1 cellular context compared by ENCODE assay signal in genomic region chr10:113788604-113789083, GRCh38.
A peak's percentile ranks its signal among the peaks of the same experiment; 100 is the strongest.
TF ChIP-seq lines count a peak whose summit lies in the region.

No MANE protein-coding gene starts in this region.

TF ChIP-seq in GM12878, 131 proteins besides CTCF, POLR2A, EP300 and RAD21 (continued from another document and continues in another):
- TF ChIP-seq POLR2AphosphoS2 (IDR thresholded peaks at IDR 0.05; ENCODE audit: low read depth, low read length): no peak
- no peak for TF ChIP-seq HDAC2 (IDR thresholded peaks at IDR 0.05)
- TF ChIP-seq NRF1 (conservative IDR thresholded peaks at IDR 0.05; ENCODE audit: low read depth, low read length): no peak
- TF ChIP-seq, protein P1, sequence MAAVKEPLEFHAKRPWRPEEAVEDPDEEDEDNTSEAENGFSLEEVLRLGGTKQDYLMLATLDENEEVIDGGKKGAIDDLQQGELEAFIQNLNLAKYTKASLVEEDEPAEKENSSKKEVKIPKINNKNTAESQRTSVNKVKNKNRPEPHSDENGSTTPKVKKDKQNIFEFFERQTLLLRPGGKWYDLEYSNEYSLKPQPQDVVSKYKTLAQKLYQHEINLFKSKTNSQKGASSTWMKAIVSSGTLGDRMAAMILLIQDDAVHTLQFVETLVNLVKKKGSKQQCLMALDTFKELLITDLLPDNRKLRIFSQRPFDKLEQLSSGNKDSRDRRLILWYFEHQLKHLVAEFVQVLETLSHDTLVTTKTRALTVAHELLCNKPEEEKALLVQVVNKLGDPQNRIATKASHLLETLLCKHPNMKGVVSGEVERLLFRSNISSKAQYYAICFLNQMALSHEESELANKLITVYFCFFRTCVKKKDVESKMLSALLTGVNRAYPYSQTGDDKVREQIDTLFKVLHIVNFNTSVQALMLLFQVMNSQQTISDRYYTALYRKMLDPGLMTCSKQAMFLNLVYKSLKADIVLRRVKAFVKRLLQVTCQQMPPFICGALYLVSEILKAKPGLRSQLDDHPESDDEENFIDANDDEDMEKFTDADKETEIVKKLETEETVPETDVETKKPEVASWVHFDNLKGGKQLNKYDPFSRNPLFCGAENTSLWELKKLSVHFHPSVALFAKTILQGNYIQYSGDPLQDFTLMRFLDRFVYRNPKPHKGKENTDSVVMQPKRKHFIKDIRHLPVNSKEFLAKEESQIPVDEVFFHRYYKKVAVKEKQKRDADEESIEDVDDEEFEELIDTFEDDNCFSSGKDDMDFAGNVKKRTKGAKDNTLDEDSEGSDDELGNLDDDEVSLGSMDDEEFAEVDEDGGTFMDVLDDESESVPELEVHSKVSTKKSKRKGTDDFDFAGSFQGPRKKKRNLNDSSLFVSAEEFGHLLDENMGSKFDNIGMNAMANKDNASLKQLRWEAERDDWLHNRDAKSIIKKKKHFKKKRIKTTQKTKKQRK (IDR thresholded peaks at IDR 0.05; ENCODE audit: low read depth, low read length): no peak
- TF ChIP-seq, protein P2, sequence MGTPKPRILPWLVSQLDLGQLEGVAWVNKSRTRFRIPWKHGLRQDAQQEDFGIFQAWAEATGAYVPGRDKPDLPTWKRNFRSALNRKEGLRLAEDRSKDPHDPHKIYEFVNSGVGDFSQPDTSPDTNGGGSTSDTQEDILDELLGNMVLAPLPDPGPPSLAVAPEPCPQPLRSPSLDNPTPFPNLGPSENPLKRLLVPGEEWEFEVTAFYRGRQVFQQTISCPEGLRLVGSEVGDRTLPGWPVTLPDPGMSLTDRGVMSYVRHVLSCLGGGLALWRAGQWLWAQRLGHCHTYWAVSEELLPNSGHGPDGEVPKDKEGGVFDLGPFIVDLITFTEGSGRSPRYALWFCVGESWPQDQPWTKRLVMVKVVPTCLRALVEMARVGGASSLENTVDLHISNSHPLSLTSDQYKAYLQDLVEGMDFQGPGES (IDR thresholded peaks at IDR 0.05): no peak
- peak; percentile 99 for TF ChIP-seq IKZF2 (IDR thresholded peaks at IDR 0.05)
- no peak for TF ChIP-seq ZSCAN29 (IDR thresholded peaks at IDR 0.05)
- no peak for TF ChIP-seq SUPT20H (IDR thresholded peaks at IDR 0.05; ENCODE audit: borderline replicate concordance, control insufficient read depth, low read depth, low read length)
- TF ChIP-seq STAT3 (IDR thresholded peaks at IDR 0.05; ENCODE audit: low read depth, low read length): no peak
- TF ChIP-seq ZZZ3 (IDR thresholded peaks at IDR 0.05; ENCODE audit: control insufficient read depth, insufficient read length, low read depth): no peak
- TF ChIP-seq TAF1 (IDR thresholded peaks at IDR 0.05; ENCODE audit: borderline replicate concordance, low read depth, low read length): no peak
- TF ChIP-seq CHD1 (IDR thresholded peaks at IDR 0.05; ENCODE audit: low read depth, low read length): no peak
- peak; percentile 42; the same call in 1 of the 2 replicates for TF ChIP-seq JUND (IDR thresholded peaks at IDR 0.05; ENCODE audit: low read depth, low read length)
- peak; percentile 98 for TF ChIP-seq JUNB (IDR thresholded peaks at IDR 0.05)
- TF ChIP-seq CBX3 (IDR thresholded peaks at IDR 0.05; ENCODE audit: borderline replicate concordance, low read depth): no peak
- no peak for TF ChIP-seq KLF5 (IDR thresholded peaks at IDR 0.05; ENCODE audit: partially characterized antibody)
- TF ChIP-seq WRNIP1 (IDR thresholded peaks at IDR 0.05; ENCODE audit: borderline replicate concordance, low read depth, low read length): no peak
- no peak; the same call in 1 of the 2 replicates for TF ChIP-seq ZNF217 (IDR thresholded peaks at IDR 0.05)
- TF ChIP-seq, protein P3, sequence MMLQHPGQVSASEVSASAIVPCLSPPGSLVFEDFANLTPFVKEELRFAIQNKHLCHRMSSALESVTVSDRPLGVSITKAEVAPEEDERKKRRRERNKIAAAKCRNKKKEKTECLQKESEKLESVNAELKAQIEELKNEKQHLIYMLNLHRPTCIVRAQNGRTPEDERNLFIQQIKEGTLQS (IDR thresholded peaks at IDR 0.05; ENCODE audit: borderline replicate concordance, extremely low read depth, low read depth, low read length): no peak
- TF ChIP-seq NR2C1 (IDR thresholded peaks at IDR 0.05): no peak
- no peak for TF ChIP-seq MYC (IDR thresholded peaks at IDR 0.05; ENCODE audit: insufficient read depth, insufficient read length, insufficient replicate concordance, low read length, severe bottlenecking)
- no peak for TF ChIP-seq RBBP5 (conservative IDR thresholded peaks at IDR 0.05)
- no peak for TF ChIP-seq EGR1 (IDR thresholded peaks at IDR 0.05; ENCODE audit: borderline replicate concordance in 1 of 2, low read depth in 2 of 2, low read length in 2 of 2)
- TF ChIP-seq CEBPB (IDR thresholded peaks at IDR 0.05; ENCODE audit: borderline replicate concordance in 1 of 2, low read depth in 2 of 2, low read length in 2 of 2): no peak
- peak; percentile 61 for TF ChIP-seq MEF2B (IDR thresholded peaks at IDR 0.05; ENCODE audit: partially characterized antibody, poor library complexity, severe bottlenecking)
- TF ChIP-seq SMAD1 (IDR thresholded peaks at IDR 0.05; ENCODE audit: low read depth, partially characterized antibody): no peak
- no peak for TF ChIP-seq SIX5 (IDR thresholded peaks at IDR 0.05; ENCODE audit: low read depth, low read length, severe bottlenecking)
- no peak for TF ChIP-seq SMAD5 (IDR thresholded peaks at IDR 0.05; ENCODE audit: low read depth)
- no peak for TF ChIP-seq STAT1 (conservative IDR thresholded peaks at IDR 0.05)
- TF ChIP-seq ATF7 (IDR thresholded peaks at IDR 0.05; ENCODE audit: low read depth): peak; percentile 33; the same call in 1 of the 2 replicates
- TF ChIP-seq PBX3 (IDR thresholded peaks at IDR 0.05; ENCODE audit: insufficient replicate concordance, low read depth, low read length): no peak
- TF ChIP-seq CREB1 (IDR thresholded peaks at IDR 0.05; ENCODE audit: low read depth): peak; percentile 62; the same call in 1 of the 2 replicates
- no peak for TF ChIP-seq SMARCA5 (IDR thresholded peaks at IDR 0.05)
- TF ChIP-seq GATAD2B (conservative IDR thresholded peaks at IDR 0.05; ENCODE audit: low read depth): peak; percentile 88
- no peak for TF ChIP-seq ZNF384 (IDR thresholded peaks at IDR 0.05; ENCODE audit: borderline replicate concordance, low read depth, low read length)
- no peak for TF ChIP-seq CUX1 (IDR thresholded peaks at IDR 0.05; ENCODE audit: insufficient replicate concordance, low read depth, low read length)
- TF ChIP-seq, protein P4, sequence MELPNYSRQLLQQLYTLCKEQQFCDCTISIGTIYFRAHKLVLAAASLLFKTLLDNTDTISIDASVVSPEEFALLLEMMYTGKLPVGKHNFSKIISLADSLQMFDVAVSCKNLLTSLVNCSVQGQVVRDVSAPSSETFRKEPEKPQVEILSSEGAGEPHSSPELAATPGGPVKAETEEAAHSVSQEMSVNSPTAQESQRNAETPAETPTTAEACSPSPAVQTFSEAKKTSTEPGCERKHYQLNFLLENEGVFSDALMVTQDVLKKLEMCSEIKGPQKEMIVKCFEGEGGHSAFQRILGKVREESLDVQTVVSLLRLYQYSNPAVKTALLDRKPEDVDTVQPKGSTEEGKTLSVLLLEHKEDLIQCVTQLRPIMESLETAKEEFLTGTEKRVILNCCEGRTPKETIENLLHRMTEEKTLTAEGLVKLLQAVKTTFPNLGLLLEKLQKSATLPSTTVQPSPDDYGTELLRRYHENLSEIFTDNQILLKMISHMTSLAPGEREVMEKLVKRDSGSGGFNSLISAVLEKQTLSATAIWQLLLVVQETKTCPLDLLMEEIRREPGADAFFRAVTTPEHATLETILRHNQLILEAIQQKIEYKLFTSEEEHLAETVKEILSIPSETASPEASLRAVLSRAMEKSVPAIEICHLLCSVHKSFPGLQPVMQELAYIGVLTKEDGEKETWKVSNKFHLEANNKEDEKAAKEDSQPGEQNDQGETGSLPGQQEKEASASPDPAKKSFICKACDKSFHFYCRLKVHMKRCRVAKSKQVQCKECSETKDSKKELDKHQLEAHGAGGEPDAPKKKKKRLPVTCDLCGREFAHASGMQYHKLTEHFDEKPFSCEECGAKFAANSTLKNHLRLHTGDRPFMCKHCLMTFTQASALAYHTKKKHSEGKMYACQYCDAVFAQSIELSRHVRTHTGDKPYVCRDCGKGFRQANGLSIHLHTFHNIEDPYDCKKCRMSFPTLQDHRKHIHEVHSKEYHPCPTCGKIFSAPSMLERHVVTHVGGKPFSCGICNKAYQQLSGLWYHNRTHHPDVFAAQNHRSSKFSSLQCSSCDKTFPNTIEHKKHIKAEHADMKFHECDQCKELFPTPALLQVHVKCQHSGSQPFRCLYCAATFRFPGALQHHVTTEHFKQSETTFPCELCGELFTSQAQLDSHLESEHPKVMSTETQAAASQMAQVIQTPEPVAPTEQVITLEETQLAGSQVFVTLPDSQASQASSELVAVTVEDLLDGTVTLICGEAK (IDR thresholded peaks at IDR 0.05; ENCODE audit: borderline replicate concordance): no peak
- TF ChIP-seq HSF1 (IDR thresholded peaks at IDR 0.05; ENCODE audit: low read depth, low read length): no peak
- TF ChIP-seq, protein P5, sequence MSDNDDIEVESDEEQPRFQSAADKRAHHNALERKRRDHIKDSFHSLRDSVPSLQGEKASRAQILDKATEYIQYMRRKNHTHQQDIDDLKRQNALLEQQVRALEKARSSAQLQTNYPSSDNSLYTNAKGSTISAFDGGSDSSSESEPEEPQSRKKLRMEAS (IDR thresholded peaks at IDR 0.05; ENCODE audit: low read depth, low read length): no peak
- TF ChIP-seq SIN3A (IDR thresholded peaks at IDR 0.05; ENCODE audit: low read depth, low read length): no peak
- TF ChIP-seq SMC3 (IDR thresholded peaks at IDR 0.05; ENCODE audit: borderline replicate concordance, low read length): no peak
- no peak for TF ChIP-seq BRCA1 (IDR thresholded peaks at IDR 0.05; ENCODE audit: low read depth, low read length)
- no peak for TF ChIP-seq FOXK2 (IDR thresholded peaks at IDR 0.05)
- no peak for TF ChIP-seq USF2 (IDR thresholded peaks at IDR 0.05; ENCODE audit: borderline replicate concordance, low read depth, low read length)
- TF ChIP-seq KAT2A (conservative IDR thresholded peaks at IDR 0.05; ENCODE audit: control insufficient read depth, low read depth, low read length): no peak
- peak; percentile 99 for TF ChIP-seq BACH1 (IDR thresholded peaks at IDR 0.05; ENCODE audit: borderline replicate concordance)
- no peak for TF ChIP-seq TBL1XR1 (IDR thresholded peaks at IDR 0.05; ENCODE audit: low read depth, low read length)
- TF ChIP-seq KDM1A (IDR thresholded peaks at IDR 0.05; ENCODE audit: borderline replicate concordance): no peak
